In the genomic region with DNA sequence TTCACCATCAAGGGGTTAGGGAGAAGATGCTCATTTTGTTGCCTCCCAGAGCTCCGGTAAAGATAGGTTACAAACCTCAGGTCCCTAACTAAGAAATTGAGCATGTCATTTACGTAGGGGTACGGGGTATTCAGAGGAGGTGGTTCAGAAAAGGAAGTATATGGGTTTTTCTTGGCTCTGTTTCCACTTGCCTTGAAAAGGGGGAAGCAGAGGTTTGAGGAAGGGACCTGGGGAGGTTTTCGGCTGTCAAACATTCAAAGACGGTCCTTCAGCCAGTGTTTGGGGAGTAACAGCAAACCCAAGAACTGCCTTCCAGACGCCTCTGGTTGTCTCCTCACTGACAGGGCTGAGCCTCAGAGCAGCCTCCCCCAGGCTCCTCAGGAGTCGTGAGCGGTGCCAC, we compare ENCODE assay signal across 29 cellular contexts. TPM values are rescaled to one million over a fixed set of nuclear protein-coding genes. Genes with fewer than 3 reads are reported as not detected.
"Had no signal": no experiment of that assay in that cellular context is flagged by ENCODE, and none has a peak within 500 bp of the region (broad histone marks: within the 10 kb centered on the region; RNA-seq: fewer than 3 reads in every experiment).

No MANE protein-coding gene starts in this region.

- H3K9me3 Mint-ChIP-seq: activated CD4-positive, alpha-beta T cell treated with anti-CD3 and anti-CD28 coated beads, Interleukin-2, amount 10 ng/mL, durations not matched to agents 24 days and 14 days; activated CD8-positive, alpha-beta T cell treated with anti-CD3 and anti-CD28 coated beads for 36 hours; activated naive CD4-positive, alpha-beta T cell treated with anti-CD3 and anti-CD28 coated beads, Interleukin-2, amount 50 U/mL, for 24 hours; activated T-helper 1 cell treated with anti-CD3 and anti-CD28 coated beads, Interleukin-12 subunit alpha, Interleukin-12 subunit beta, Interleukin-2, Interleukin-4 antibody, amounts not matched to agents 30 ng/mL and 10 ng/mL and 1 ng/mL, durations not matched to agents 14 hours and 24 hours and 36 hours; endodermal cell; mesothelial cell of epicardium; natural killer cell treated with Interleukin-12 subunit alpha and Interleukin-12 subunit beta and Interleukin-15 and Interleukin-18, amount 100 ng/mL, for 72 hours had no signal

- H3K27ac Mint-ChIP-seq: activated CD4-positive, alpha-beta T cell treated with anti-CD3 and anti-CD28 coated beads, Interleukin-2, amount 10 ng/mL, durations not matched to agents 24 days and 14 days; activated CD8-positive, alpha-beta memory T cell treated with anti-CD3 and anti-CD28 coated beads, Interleukin-2, amount 10 ng/mL, durations not matched to agents 7 days and 5 days; activated CD8-positive, alpha-beta T cell treated with anti-CD3 and anti-CD28 coated beads for 36 hours; activated naive CD4-positive, alpha-beta T cell treated with anti-CD3 and anti-CD28 coated beads, Interleukin-2, amount 50 U/mL, for 24 hours; activated T-helper 1 cell treated with anti-CD3 and anti-CD28 coated beads, Interleukin-12 subunit alpha, Interleukin-12 subunit beta, Interleukin-2, Interleukin-4 antibody, amounts not matched to agents 30 ng/mL and 10 ng/mL and 1 ng/mL, durations not matched to agents 14 hours and 24 hours and 36 hours; endodermal cell; mesothelial cell of epicardium; natural killer cell treated with Interleukin-12 subunit alpha and Interleukin-12 subunit beta and Interleukin-15 and Interleukin-18, amount 100 ng/mL, for 72 hours had no signal

- H3K36me3 ChIP-seq: cardiac muscle cell, pancreas, thyroid gland, upper lobe of right lung had no signal

- H3K4me3 Mint-ChIP-seq: activated CD4-positive, alpha-beta T cell treated with anti-CD3 and anti-CD28 coated beads, Interleukin-2, amount 10 ng/mL, durations not matched to agents 24 days and 14 days; activated CD8-positive, alpha-beta memory T cell treated with anti-CD3 and anti-CD28 coated beads, Interleukin-2, amount 10 ng/mL, durations not matched to agents 7 days and 5 days; activated CD8-positive, alpha-beta T cell treated with anti-CD3 and anti-CD28 coated beads for 36 hours; activated naive CD4-positive, alpha-beta T cell treated with anti-CD3 and anti-CD28 coated beads, Interleukin-2, amount 50 U/mL, for 24 hours; activated T-helper 1 cell treated with anti-CD3 and anti-CD28 coated beads, Interleukin-12 subunit alpha, Interleukin-12 subunit beta, Interleukin-2, Interleukin-4 antibody, amounts not matched to agents 30 ng/mL and 10 ng/mL and 1 ng/mL, durations not matched to agents 14 hours and 24 hours and 36 hours; endodermal cell; mesothelial cell of epicardium; natural killer cell treated with Interleukin-12 subunit alpha and Interleukin-12 subunit beta and Interleukin-15 and Interleukin-18, amount 100 ng/mL, for 72 hours had no signal

- H3K4me1 Mint-ChIP-seq: activated CD4-positive, alpha-beta T cell treated with anti-CD3 and anti-CD28 coated beads, Interleukin-2, amount 10 ng/mL, durations not matched to agents 24 days and 14 days; activated CD8-positive, alpha-beta memory T cell treated with anti-CD3 and anti-CD28 coated beads, Interleukin-2, amount 10 ng/mL, durations not matched to agents 7 days and 5 days; activated naive CD4-positive, alpha-beta T cell treated with anti-CD3 and anti-CD28 coated beads, Interleukin-2, amount 50 U/mL, for 24 hours; mesothelial cell of epicardium had no signal

- H3K36me3 Mint-ChIP-seq: mesothelial cell of epicardium; natural killer cell treated with Interleukin-12 subunit alpha and Interleukin-12 subunit beta and Interleukin-15 and Interleukin-18, amount 100 ng/mL, for 72 hours had no signal

- H3K27ac ChIP-seq: body of pancreas, cardiac muscle cell, esophagus squamous epithelium, gastroesophageal sphincter, heart left ventricle, pancreas, psoas muscle, right atrium auricular region, spleen, upper lobe of right lung, VCaP had no signal

- H3K27me3 Mint-ChIP-seq: activated CD4-positive, alpha-beta T cell treated with anti-CD3 and anti-CD28 coated beads, Interleukin-2, amount 10 ng/mL, durations not matched to agents 24 days and 14 days; activated CD8-positive, alpha-beta memory T cell treated with anti-CD3 and anti-CD28 coated beads, Interleukin-2, amount 10 ng/mL, durations not matched to agents 7 days and 5 days; activated CD8-positive, alpha-beta T cell treated with anti-CD3 and anti-CD28 coated beads for 36 hours; activated naive CD4-positive, alpha-beta T cell treated with anti-CD3 and anti-CD28 coated beads, Interleukin-2, amount 50 U/mL, for 24 hours; natural killer cell treated with Interleukin-12 subunit alpha and Interleukin-12 subunit beta and Interleukin-15 and Interleukin-18, amount 100 ng/mL, for 72 hours had no signal

- H3K4me1 ChIP-seq: body of pancreas, pancreas, psoas muscle had no signal

- DNase-seq: activated CD4-positive, alpha-beta T cell treated with anti-CD3 and anti-CD28 coated beads, Interleukin-2, amount 10 ng/mL, durations not matched to agents 24 days and 14 days; activated CD8-positive, alpha-beta memory T cell treated with anti-CD3 and anti-CD28 coated beads, Interleukin-2, amount 10 ng/mL, durations not matched to agents 7 days and 5 days; activated CD8-positive, alpha-beta T cell treated with anti-CD3 and anti-CD28 coated beads for 36 hours; activated gamma-delta T cell treated with Interleukin-2 at 50 U/mL for 16 hours; activated T-cell treated with anti-CD3 and anti-CD28 coated beads for 4 hours; anterior cingulate cortex; body of pancreas; cortex of kidney; endodermal cell; esophagus squamous epithelium; heart left ventricle; left ventricle myocardium superior; mammary epithelial cell; pancreas; psoas muscle; spleen; stimulated activated CD4-positive, alpha-beta T cell treated with anti-CD3 and anti-CD28 coated beads, Interleukin-4, amount 100 ng/mL, for 1 hour; stimulated activated naive CD4-positive, alpha-beta T cell; thyroid gland; upper lobe of right lung had no signal

- H3K27me3 ChIP-seq: body of pancreas, cardiac muscle cell, esophagus squamous epithelium, gastroesophageal sphincter, heart left ventricle, pancreas, right atrium auricular region, spleen, thyroid gland, upper lobe of right lung had no signal

- H3K4me3 ChIP-seq: body of pancreas, cardiac muscle cell, esophagus squamous epithelium, gastroesophageal sphincter, heart left ventricle, pancreas, psoas muscle, right atrium auricular region, spleen, thyroid gland, upper lobe of right lung had no signal

- ATAC-seq: activated CD4-positive, CD25-positive, alpha-beta regulatory T cell treated with anti-CD3 and anti-CD28 coated beads, Interleukin-2, amount 50 U/mL, for 24 hours; activated CD8-positive, alpha-beta memory T cell treated with anti-CD3 and anti-CD28 coated beads, Interleukin-2, amount 10 ng/mL, durations not matched to agents 7 days and 5 days; activated CD8-positive, alpha-beta T cell treated with anti-CD3 and anti-CD28 coated beads for 36 hours; body of pancreas; gastroesophageal sphincter; heart left ventricle; left ventricle myocardium superior; natural killer cell treated with Interleukin-12 subunit alpha and Interleukin-12 subunit beta and Interleukin-15 and Interleukin-18, amount 100 ng/mL, for 72 hours; psoas muscle; upper lobe of right lung had no signal

- H3K9me3 ChIP-seq: body of pancreas, esophagus squamous epithelium, gastroesophageal sphincter, heart left ventricle, pancreas, psoas muscle, right atrium auricular region, spleen, thyroid gland, upper lobe of right lung had no signal

RNA-seq across cellular contexts. Expression of gene GRIN2C, which starts 50.7 kb away (rescaled TPM):
- total RNA-seq: activated CD8-positive, alpha-beta T cell treated with anti-CD3 and anti-CD28 coated beads for 36 hours; body of pancreas; natural killer cell treated with Interleukin-12 subunit alpha and Interleukin-12 subunit beta and Interleukin-15 and Interleukin-18, amount 100 ng/mL, for 72 hours; upper lobe of right lung had no signal
